Comparison of ENCODE assay signal across 16 cellular contexts in genomic region chr12:19964549-19964948, GRCh38.
DNase-seq lines count a peak whose midpoint lies in the region; ATAC-seq and TF ChIP-seq lines count a peak whose summit lies in the region.
"Had no signal": no experiment of that assay in that cellular context is flagged by ENCODE, and none has a peak within 500 bp of the region (broad histone marks: within the 10 kb centered on the region; RNA-seq: fewer than 3 reads in every experiment).

No MANE protein-coding gene starts in this region.

- no peak overlapping the region for H3K27ac ChIP-seq in osteoblast (ENCODE audit: low read depth, low read length)
- H3K27ac ChIP-seq: BLaER1 treated with 17β-estradiol and CSF1 and Interleukin-3, amounts not matched to agents 10 nM and 100 nM had no signal

- H3K36me3 ChIP-seq in osteoblast (ENCODE audit: insufficient read depth, low read length) = no peaks in the 10 kb centered on the region
- H3K36me3 ChIP-seq: BLaER1 treated with 17β-estradiol and CSF1 and Interleukin-3, amounts not matched to agents 10 nM and 100 nM had no signal

- no peaks in the 10 kb centered on the region for H3K27me3 ChIP-seq in osteoblast (ENCODE audit: insufficient read depth, low read length)
- H3K27me3 ChIP-seq: BLaER1 treated with 17β-estradiol and CSF1 and Interleukin-3, amounts not matched to agents 10 nM and 100 nM had no signal

- no peaks in the 10 kb centered on the region for H4K20me1 ChIP-seq in osteoblast (ENCODE audit: insufficient read depth, low read length)
- H4K20me1 ChIP-seq: BLaER1 treated with 17β-estradiol and CSF1 and Interleukin-3, amounts not matched to agents 10 nM and 100 nM had no signal

- DNase-seq in EL (peak; percentile 51), NCI-H226 (peak; percentile 56), dermis microvascular lymphatic vessel endothelial cell (ENCODE audit: low read depth in 2 of 2) (peak; percentile 28 to 57), renal cortical epithelial cell (ENCODE audit: low read depth) (peak; percentile 11), Kasumi-1 (lab: John Stamatoyannopoulos, UW) (no peak), NCI-H1436 (lab: John Stamatoyannopoulos, UW) (no peak), osteoblast (ENCODE audit: insufficient read length, low spot score, missing footprints) (no peak)
- DNase-seq: DMS79 treated with DMSO at 0.1 percent for 48 hours, GDM1, KG1, NCI-H187 treated with DMSO at 0.1 percent for 48 hours, NCI-H69, SHP77 had no signal

- no peak overlapping the region for H3K4me2 ChIP-seq in osteoblast (ENCODE audit: insufficient read depth, low read length)
- H3K4me2 ChIP-seq: BLaER1 treated with 17β-estradiol and CSF1 and Interleukin-3, amounts not matched to agents 10 nM and 100 nM; GM23338 had no signal

- H3K79me2 ChIP-seq in osteoblast (ENCODE audit: insufficient read depth, low read length) = no peaks in the 10 kb centered on the region

- no peak for TF ChIP-seq CTCF in osteoblast (IDR thresholded peaks at IDR 0.05; ENCODE audit: extremely low read depth, low read depth, low read length)

- H2AFZ ChIP-seq in osteoblast (ENCODE audit: low read length) = no peak overlapping the region

- ATAC-seq in GM18861 (IDR thresholded peaks at IDR 0.05; ENCODE audit: unreplicated experiment) = no peak
- ATAC-seq: GM23338 had no signal

- no peaks in the 10 kb centered on the region for H3K9me3 ChIP-seq in osteoblast (ENCODE audit: low read depth, low read length)

- H3K4me1 ChIP-seq in osteoblast (ENCODE audit: insufficient read depth, low read length) = peaks cover 9% of the 10 kb centered on the region

- H3K4me3 ChIP-seq in osteoblast (ENCODE audit: insufficient read depth, low read length) = no peak overlapping the region
- H3K4me3 ChIP-seq: BLaER1 treated with 17β-estradiol and CSF1 and Interleukin-3, amounts not matched to agents 10 nM and 100 nM; GM23338 had no signal

Comparison
In these comparisons a context has a peak if more than half of its experiments do, and no peak if none do; other contexts are left out.
1. DNase-seq: peak in EL (single experiment), NCI-H226 (single experiment), dermis microvascular lymphatic vessel endothelial cell (2 of 2) and renal cortical epithelial cell (single experiment); none in Kasumi-1 (0 of 2), NCI-H1436 (single experiment) and osteoblast (single experiment).